ENCODE assay signal across 9 cellular contexts in genomic region chr11:126083829-126084607, GRCh38. TPM values are rescaled to one million over a fixed set of nuclear protein-coding genes. Genes with fewer than 3 reads are reported as not detected.
DNase-seq lines count a peak whose midpoint lies in the region; ATAC-seq and TF ChIP-seq lines count a peak whose summit lies in the region.
"Had no signal": no experiment of that assay in that cellular context is flagged by ENCODE, and none has a peak within 500 bp of the region (broad histone marks: within the 10 kb centered on the region; RNA-seq: fewer than 3 reads in every experiment).

No MANE protein-coding gene starts in this region.

- DNase-seq in DMS153 treated with DMSO at 0.1 percent for 48 hours (lab: John Stamatoyannopoulos, UW; ENCODE audit: unreplicated experiment) (peak; percentile 68), head of caudate nucleus (peak in 25 of 42 donors; percentile 14 to 65 (median 48)), NOMO-1 treated with dmso at 0.1 percent for 144 hours (lab: John Stamatoyannopoulos, UW; ENCODE audit: unreplicated experiment) (no peak), tibial artery (no peak), ovary (no peak)
- peak; percentile 56 for DNase-seq in activated CD8-positive, alpha-beta T cell treated with anti-CD3 and anti-CD28 coated beads for 36 hours
- DNase-seq: NCI-H2171 treated with DMSO at 0.1 percent for 48 hours had no signal

- no peak for TF ChIP-seq POLR2A in ovary (IDR thresholded peaks at IDR 0.05)

- ATAC-seq in activated CD8-positive, alpha-beta T cell treated with anti-CD3 and anti-CD28 coated beads for 36 hours = peak; percentile 95
- ATAC-seq in HG03520 (IDR thresholded peaks at IDR 0.05; ENCODE audit: unreplicated experiment) = no peak

- H3K27ac ChIP-seq in tibial artery (no peak overlapping the region), ovary (no peak overlapping the region)

- no peaks in the 10 kb centered on the region for H3F3A ChIP-seq in Loucy (ENCODE audit: low read depth)

- no peaks in the 10 kb centered on the region for H3K27me3 Mint-ChIP-seq in activated CD8-positive, alpha-beta T cell treated with anti-CD3 and anti-CD28 coated beads for 36 hours

- peak overlapping the region; percentile 85 for H2AFZ ChIP-seq in Loucy (ENCODE audit: low read length)

- H3K4me3 ChIP-seq in Loucy (ENCODE audit: low read length, poor library complexity, severe bottlenecking) = peak overlapping the region; percentile 49
- H3K4me3 ChIP-seq in tibial artery = no peak overlapping the region
- H3K4me3 ChIP-seq in ovary = no peak overlapping the region

- intact Hi-C loops in activated CD8-positive, alpha-beta T cell treated with anti-CD3 and anti-CD28 coated beads for 36 hours (cut with micrococcal nuclease) = no loop called here
- intact Hi-C loops in head of caudate nucleus (cut with DNase I) = no loop called here
- intact Hi-C loops in tibial artery (cut with DNase I; ENCODE audit: low total_unique reads) = no loop called here
- intact Hi-C loops in ovary (cut with DNase I) = no loop called here

- CTCF ChIA-PET in activated CD8-positive, alpha-beta T cell treated with anti-CD3 and anti-CD28 coated beads for 36 hours (lab: Charles Lee) = interaction anchor here (1.5 kb wide), 1 partner anchor 8 kb away, joined by 5 read pairs; no protein-coding TSS in a partner anchor

- no peaks in the 10 kb centered on the region for H3K79me2 ChIP-seq in Loucy (ENCODE audit: insufficient read depth, low read length)

- no peak for TF ChIP-seq EP300 in ovary (IDR thresholded peaks at IDR 0.05)

- no peaks in the 10 kb centered on the region for H3K9me3 ChIP-seq in Loucy (ENCODE audit: insufficient read depth, low read depth, low read length)
- no peaks in the 10 kb centered on the region for H3K9me3 ChIP-seq in tibial artery
- H3K9me3 ChIP-seq in ovary = no peaks in the 10 kb centered on the region

- H3K4me1 ChIP-seq in Loucy (ENCODE audit: insufficient read depth, low read length, poor library complexity, severe bottlenecking) = peaks cover 18% of the 10 kb centered on the region
- H3K4me1 ChIP-seq in tibial artery = no peaks in the 10 kb centered on the region
- peaks cover 8% of the 10 kb centered on the region for H3K4me1 ChIP-seq in ovary (ENCODE audit: insufficient read depth)

- H3K4me3 Mint-ChIP-seq in activated CD8-positive, alpha-beta T cell treated with anti-CD3 and anti-CD28 coated beads for 36 hours = peak overlapping the region; percentile 47

- TF ChIP-seq CTCF in Loucy (conservative IDR thresholded peaks at IDR 0.05; ENCODE audit: low read length) (no peak), tibial artery (IDR thresholded peaks at IDR 0.05) (no peak), ovary (IDR thresholded peaks at IDR 0.05) (no peak)
- no peak for TF ChIP-seq CTCF in activated CD8-positive, alpha-beta T cell treated with anti-CD3 and anti-CD28 coated beads for 36 hours (IDR thresholded peaks at IDR 0.05)

- no peaks in the 10 kb centered on the region for H3K9me2 ChIP-seq in Loucy (replicated peaks; ENCODE audit: low read depth, low read length)

- peak overlapping the region; percentile 80 for H3K27ac Mint-ChIP-seq in activated CD8-positive, alpha-beta T cell treated with anti-CD3 and anti-CD28 coated beads for 36 hours

- H3K27me3 ChIP-seq in Loucy (ENCODE audit: insufficient read depth, low read length, poor library complexity, severe bottlenecking) (no peaks in the 10 kb centered on the region), tibial artery (peaks cover 0 to 17% of the 10 kb centered on the region in 2 donors), ovary (no peaks in the 10 kb centered on the region)

- H3K36me3 ChIP-seq in Loucy (ENCODE audit: insufficient read depth, low read length) = no peaks in the 10 kb centered on the region
- H3K36me3 ChIP-seq in tibial artery = no peaks in the 10 kb centered on the region
- no peaks in the 10 kb centered on the region for H3K36me3 ChIP-seq in ovary

- peak overlapping the region; percentile 70 for H3K9ac ChIP-seq in Loucy (ENCODE audit: low read depth, low read length, poor library complexity, severe bottlenecking)

- H3K4me2 ChIP-seq in Loucy (ENCODE audit: low read depth, low read length, poor library complexity, severe bottlenecking) = peak overlapping the region; percentile 85

- POLR2A ChIA-PET in activated CD8-positive, alpha-beta T cell treated with anti-CD3 and anti-CD28 coated beads for 36 hours (lab: Charles Lee) = interaction anchor here (0.5 kb wide), 2 partner anchors 191 kb away, joined by 3 read pairs; no protein-coding TSS in a partner anchor

- H3K9me3 Mint-ChIP-seq in activated CD8-positive, alpha-beta T cell treated with anti-CD3 and anti-CD28 coated beads for 36 hours = no peaks in the 10 kb centered on the region

- H4K20me1 ChIP-seq in Loucy (ENCODE audit: insufficient read depth, low read length, poor library complexity, severe bottlenecking) = no peaks in the 10 kb centered on the region

- 69 to 79% (median 71%) methylated on average over 12 of the region's 12 CpGs for WGBS in ovary, 3 donors

- peaks cover 16% of the 10 kb centered on the region for H3K4me1 Mint-ChIP-seq in activated CD8-positive, alpha-beta T cell treated with anti-CD3 and anti-CD28 coated beads for 36 hours (ENCODE audit: low read depth)

- H3K36me3 Mint-ChIP-seq in activated CD8-positive, alpha-beta T cell treated with anti-CD3 and anti-CD28 coated beads for 36 hours (ENCODE audit: low read depth) = no peaks in the 10 kb centered on the region

RNA-seq across cellular contexts. Expression of gene CDON, which starts 21.4 kb away (rescaled TPM):
- 1 to 10 TPM; 3.2 to 4.0 TPM for total RNA-seq in activated CD8-positive, alpha-beta T cell treated with anti-CD3 and anti-CD28 coated beads for 36 hours
- 100 to 1,000 TPM in 5 of 7 donors, 10 to 100 TPM in 2; 46.3 to 211 (median 137) TPM for total RNA-seq in ovary
- polyA plus RNA-seq in ovary = 10 to 100 TPM; 15.0 to 42.7 TPM

Comparison
In these comparisons a context has a peak if more than half of its experiments do, and no peak if none do; other contexts are left out.
1. DNase-seq: peak in DMS153 treated with DMSO at 0.1 percent for 48 hours (single experiment), activated CD8-positive, alpha-beta T cell treated with anti-CD3 and anti-CD28 coated beads for 36 hours (single experiment) and head of caudate nucleus (25 of 42); none in NOMO-1 treated with dmso at 0.1 percent for 144 hours (single experiment), tibial artery (0 of 2) and ovary (0 of 5).
2. RNA of gene CDON, which starts 21.4 kb away (total RNA-seq): 46.3 to 211 TPM in ovary; 3.2 to 4.0 TPM in activated CD8-positive, alpha-beta T cell treated with anti-CD3 and anti-CD28 coated beads for 36 hours; every median in the first group is over 4 times any median in the second.